Comparison of ENCODE assay signal across 1 cellular context in genomic region chr22:33921576-33922181, GRCh38.
TF ChIP-seq lines count a peak whose summit lies in the region.

No MANE protein-coding gene starts in this region.

TF ChIP-seq in SK-N-SH treated with all-trans-retinoic acid at 6 μM for 48 hours, 23 proteins besides CTCF, POLR2A, EP300 and RAD21 (continued from another document):
- TF ChIP-seq TSHZ2 (CRISPR knock-in tag; IDR thresholded peaks at IDR 0.05) = no peak
- no peak for TF ChIP-seq CREB5 (CRISPR knock-in tag; IDR thresholded peaks at IDR 0.05; ENCODE audit: low read depth)
- no peak for TF ChIP-seq ZC3H10 (CRISPR knock-in tag; IDR thresholded peaks at IDR 0.05)
- no peak for TF ChIP-seq ZNF565 (CRISPR knock-in tag; conservative IDR thresholded peaks at IDR 0.05; ENCODE audit: low read depth)
- TF ChIP-seq PPARA (CRISPR knock-in tag; IDR thresholded peaks at IDR 0.05; ENCODE audit: borderline replicate concordance) = no peak
- no peak for TF ChIP-seq RARB (CRISPR knock-in tag; IDR thresholded peaks at IDR 0.05)
- no peak for TF ChIP-seq CSDC2 (CRISPR knock-in tag; IDR thresholded peaks at IDR 0.05)
- no peak for TF ChIP-seq PATZ1 (CRISPR knock-in tag; IDR thresholded peaks at IDR 0.05; ENCODE audit: borderline replicate concordance)
- no peak for TF ChIP-seq OSR1 (CRISPR knock-in tag; IDR thresholded peaks at IDR 0.05)
- no peak for TF ChIP-seq TCF4 (CRISPR knock-in tag; IDR thresholded peaks at IDR 0.05; ENCODE audit: borderline replicate concordance)
- TF ChIP-seq TOX (CRISPR knock-in tag; IDR thresholded peaks at IDR 0.05; ENCODE audit: borderline replicate concordance) = no peak
- no peak for TF ChIP-seq ESRRG (CRISPR knock-in tag; IDR thresholded peaks at IDR 0.05)
- no peak for TF ChIP-seq GLIS3 (CRISPR knock-in tag; IDR thresholded peaks at IDR 0.05)
- no peak for TF ChIP-seq ARNTL (CRISPR knock-in tag; IDR thresholded peaks at IDR 0.05; ENCODE audit: borderline replicate concordance, low read depth)
TF ChIP-seq in SK-N-SH treated with all-trans-retinoic acid at 6 μM for 48 hours: peak in this region for 0.
